In genomic region chr19:7558667-7559066, GRCh38 we compare ENCODE assay signal across 32 cellular contexts. TPM values are rescaled to one million over a fixed set of nuclear protein-coding genes. Genes with fewer than 3 reads are reported as not detected.
"Had no signal": no experiment of that assay in that cellular context is flagged by ENCODE, and none has a peak within 500 bp of the region (broad histone marks: within the 10 kb centered on the region; RNA-seq: fewer than 3 reads in every experiment).

No MANE protein-coding gene starts in this region.

- ATAC-seq: activated naive CD4-positive, alpha-beta T cell treated with anti-CD3 and anti-CD28 coated beads, Interleukin-2, amount 50 U/mL, for 72 hours; activated naive CD8-positive, alpha-beta T cell treated with anti-CD3 and anti-CD28 coated beads, Interleukin-2, amount 50 U/mL, for 24 hours; activated T-cell treated with anti-CD3 and anti-CD28 coated beads, Interleukin-2, amount 50 U/mL, for 4 hours; activated T-cell treated with anti-CD3 and anti-CD28 coated beads, Interleukin-2, amount 50 U/mL, for 72 hours; activated T-helper 17 cell treated with anti-CD3 and anti-CD28 coated beads, Interleukin-2, amount 50 U/mL, for 72 hours; body of pancreas had no signal

- H3K4me3 ChIP-seq: adrenal gland, ascending aorta, body of pancreas, breast epithelium, cardiac muscle cell had no signal

- H3K27ac ChIP-seq: adrenal gland, ascending aorta, body of pancreas, brain microvascular endothelial cell, breast epithelium, cardiac muscle cell had no signal

- H3K27me3 ChIP-seq: adrenal gland, ascending aorta, body of pancreas, brain microvascular endothelial cell, breast epithelium, cardiac muscle cell had no signal

- DNase-seq: activated effector memory CD4-positive, alpha-beta T cell treated with anti-CD3 and anti-CD28 coated beads, Interleukin-2, amount 50 U/mL, for 16 hours; activated effector memory CD4-positive, alpha-beta T cell treated with Interleukin-2 at 50 U/mL for 16 hours; activated gamma-delta T cell; activated gamma-delta T cell treated with Interleukin-2 at 50 U/mL for 16 hours; activated naive CD4-positive, alpha-beta T cell; activated naive CD4-positive, alpha-beta T cell treated with anti-CD3 and anti-CD28 coated beads for 36 hours; activated naive CD4-positive, alpha-beta T cell treated with anti-CD3 and anti-CD28 coated beads, Interleukin-2, amount 10 ng/mL, durations not matched to agents 7 days and 5 days; activated naive CD4-positive, alpha-beta T cell treated with anti-CD3 and anti-CD28 coated beads, Interleukin-2, amount 50 U/mL, for 16 hours; activated naive CD4-positive, alpha-beta T cell treated with Interleukin-2 at 50 U/mL for 16 hours; activated naive CD8-positive, alpha-beta T cell treated with anti-CD3 and anti-CD28 coated beads for 36 hours; activated naive CD8-positive, alpha-beta T cell treated with anti-CD3 and anti-CD28 coated beads, Interleukin-2, amount 10 ng/mL, durations not matched to agents 7 days and 5 days; activated naive CD8-positive, alpha-beta T cell treated with anti-CD3 and anti-CD28 coated beads, Interleukin-2, amount 50 U/mL, for 24 hours; activated T-cell treated with anti-CD3 and anti-CD28 coated beads, Interleukin-2, amount 50 U/mL, for 24 hours; activated T-cell treated with anti-CD3 and anti-CD28 coated beads, Interleukin-2, amount 50 U/mL, for 4 hours; activated T-cell treated with anti-CD3 and anti-CD28 coated beads, Interleukin-2, amount 50 U/mL, for 48 hours; activated T-cell treated with anti-CD3 and anti-CD28 coated beads, Interleukin-2, amount 50 U/mL, for 72 hours; adrenal gland; amniotic stem cell; amygdala; anterior cingulate cortex; aorta; body of pancreas; brain microvascular endothelial cell; caudate nucleus; central memory CD4-positive, alpha-beta T cell; cerebellar nuclear complex had no signal

- H3K36me3 ChIP-seq: breast epithelium, cardiac muscle cell had no signal

- H3K4me1 ChIP-seq: adrenal gland, ascending aorta, body of pancreas, breast epithelium had no signal

- H3K9me3 ChIP-seq: adrenal gland, ascending aorta, body of pancreas, breast epithelium had no signal

RNA-seq across cellular contexts. Expression of gene CAMSAP3, which starts 37.0 kb away (rescaled TPM):
- total RNA-seq: aorta, ascending aorta, cardiac septum had no signal
